Comparison of ENCODE assay signal across 17 cellular contexts in genomic region chr16:62137991-62138390, GRCh38.
"Had no signal": no experiment of that assay in that cellular context is flagged by ENCODE, and none has a peak within 500 bp of the region (broad histone marks: within the 10 kb centered on the region; RNA-seq: fewer than 3 reads in every experiment).

No MANE protein-coding gene starts in this region.

- DNase-seq: dermis blood vessel endothelial cell; dorsolateral prefrontal cortex; effector CD4-positive, alpha-beta T cell; effector memory CD4-positive, alpha-beta T cell; foreskin keratinocyte; heart left ventricle; immature natural killer cell; left cardiac atrium; left lung; left ventricle myocardium superior; lower lobe of right lung; mesendoderm had no signal

- ATAC-seq: foreskin keratinocyte, gastroesophageal sphincter, heart left ventricle, left cardiac atrium, left lung, left ventricle myocardium superior, lower lobe of right lung had no signal

- H3K4me2 ChIP-seq: hepatocyte had no signal

- H3K4me3 Mint-ChIP-seq: immature natural killer cell, memory B cell had no signal

- H3K27me3 ChIP-seq: dorsolateral prefrontal cortex, esophagus muscularis mucosa, foreskin keratinocyte, gastroesophageal sphincter, heart left ventricle, hepatocyte, left lung had no signal

- H3K4me3 ChIP-seq: coronary artery, dorsolateral prefrontal cortex, esophagus muscularis mucosa, gastroesophageal sphincter, heart left ventricle, hepatocyte, left lung, lower lobe of right lung had no signal

- H3K27ac ChIP-seq: coronary artery, esophagus muscularis mucosa, foreskin keratinocyte, gastroesophageal sphincter, heart left ventricle, hepatocyte, left lung, lower lobe of right lung had no signal

- H3K79me2 ChIP-seq: hepatocyte had no signal

- H3K36me3 Mint-ChIP-seq: memory B cell had no signal

- H2AFZ ChIP-seq: hepatocyte had no signal

- H3K27ac Mint-ChIP-seq: immature natural killer cell, memory B cell had no signal

- H3K9me3 Mint-ChIP-seq: memory B cell had no signal

- H3K4me1 Mint-ChIP-seq: immature natural killer cell, memory B cell had no signal

- H3K36me3 ChIP-seq: esophagus muscularis mucosa, gastroesophageal sphincter, heart left ventricle, left lung, lower lobe of right lung had no signal

- H3K4me1 ChIP-seq: esophagus muscularis mucosa, foreskin keratinocyte, heart left ventricle, left lung, lower lobe of right lung had no signal

- H3K27me3 Mint-ChIP-seq: memory B cell had no signal
